ENCODE assay signal across 26 cellular contexts in genomic region chr3:157444789-157445188, GRCh38. TPM values are rescaled to one million over a fixed set of nuclear protein-coding genes. Genes with fewer than 3 reads are reported as not detected.
DNase-seq lines count a peak whose midpoint lies in the region; FAIRE-seq and TF ChIP-seq lines count a peak whose summit lies in the region.
"Had no signal": no experiment of that assay in that cellular context is flagged by ENCODE, and none has a peak within 500 bp of the region (broad histone marks: within the 10 kb centered on the region; RNA-seq: fewer than 3 reads in every experiment).

No MANE protein-coding gene starts in this region.

- H3K4me2 ChIP-seq in osteoblast (ENCODE audit: insufficient read depth, low read length), result no peak overlapping the region
- H3K4me2 ChIP-seq: PC-9 had no signal

- no peak overlapping the region for H2AFZ ChIP-seq in osteoblast (ENCODE audit: low read length)
- H2AFZ ChIP-seq: PC-9 had no signal

- H3K27me3 Mint-ChIP-seq in CD14-positive monocyte (ENCODE audit: low read depth in 3 of 3), result peaks cover 0 to 2% (median 0%) of the 10 kb centered on the region in 3 donors
- H3K27me3 Mint-ChIP-seq: CD4-positive, CD25-positive, alpha-beta regulatory T cell had no signal

- peaks cover 8% of the 10 kb centered on the region for H3K79me2 ChIP-seq in osteoblast (ENCODE audit: insufficient read depth, low read length)

- peak overlapping the region; percentile 16 for H3K27ac ChIP-seq in osteoblast (ENCODE audit: low read depth, low read length)
- H3K27ac ChIP-seq: PC-9, SJSA1 had no signal

- H3K27me3 ChIP-seq in adipocyte (replicated peaks; ENCODE audit: control insufficient read depth, insufficient read depth, low read length), result no peaks in the 10 kb centered on the region
- H3K27me3 ChIP-seq in osteoblast (ENCODE audit: insufficient read depth, low read length), result no peaks in the 10 kb centered on the region
- H3K27me3 ChIP-seq: SJSA1 had no signal

- H3K9ac ChIP-seq in adipocyte (ENCODE audit: low read length), result peak overlapping the region; percentile 96

- FAIRE-seq in RCC 7860 (lab: Jason Lieb, UNC), result no peak
- FAIRE-seq: D721Med, GM18507 had no signal

- peaks cover 10% of the 10 kb centered on the region for H4K20me1 ChIP-seq in osteoblast (ENCODE audit: insufficient read depth, low read length)

- intact Hi-C loops in CD14-positive monocyte (cut with micrococcal nuclease), result loop anchor here in 1 of 2 donors (5.0 kb wide), 1 partner anchor 282 kb away; the partner anchor contains the start of gene CCNL1

- DNase-seq in CD14-positive monocyte (ENCODE audit: low spot score) (no peak), adipocyte (ENCODE audit: low read depth) (no peak), fibroblast of gingiva (ENCODE audit: low read depth) (peak; percentile 69), osteoblast (ENCODE audit: insufficient read length, low spot score, missing footprints) (no peak), D341Med (ENCODE audit: low spot score) (no peak), pons (ENCODE audit: low spot score) (no peak), RCC 7860 (ENCODE audit: low spot score) (no peak)
- DNase-seq: 8988T; CD4-positive, CD25-positive, alpha-beta regulatory T cell; DMS53; H9; NCI-H1048; NCI-H1417; NCI-H1694; NCI-H2029 treated with DMSO at 0.1 percent for 48 hours; NCI-H446 treated with DMSO at 0.1 percent for 48 hours; NCI-H526; NCI-H82; NK-92 treated with Interleukin-12 subunit alpha and Interleukin-12 subunit beta, amount 100 ng/mL, for 24 hours; PC-9; Right ventricle myocardium superior; RPMI8226 had no signal

- H3K4me1 Mint-ChIP-seq in CD14-positive monocyte, result peaks cover 39% of the 10 kb centered on the region
- H3K4me1 Mint-ChIP-seq: CD4-positive, CD25-positive, alpha-beta regulatory T cell; H9; IgD-negative memory B cell had no signal

- H3K4me3 Mint-ChIP-seq in CD14-positive monocyte, result no peak overlapping the region
- H3K4me3 Mint-ChIP-seq: CD4-positive, CD25-positive, alpha-beta regulatory T cell; H9; IgD-negative memory B cell had no signal

- H3K36me3 Mint-ChIP-seq in CD14-positive monocyte, result peaks cover 13 to 19% of the 10 kb centered on the region in 2 donors
- H3K36me3 Mint-ChIP-seq: CD4-positive, CD25-positive, alpha-beta regulatory T cell; IgD-negative memory B cell had no signal

- H3K9me3 ChIP-seq in adipocyte (ENCODE audit: control insufficient read depth, low read length) (no peaks in the 10 kb centered on the region), osteoblast (ENCODE audit: low read depth, low read length) (no peaks in the 10 kb centered on the region)
- H3K9me3 ChIP-seq: SJSA1 had no signal

- H3K4me1 ChIP-seq in adipocyte (ENCODE audit: control insufficient read depth, insufficient read depth, low read length), result peaks cover 40% of the 10 kb centered on the region
- peaks cover 37% of the 10 kb centered on the region for H3K4me1 ChIP-seq in osteoblast (ENCODE audit: insufficient read depth, low read length)
- H3K4me1 ChIP-seq: SJSA1 had no signal

- H3K36me3 ChIP-seq in adipocyte (ENCODE audit: control insufficient read depth, insufficient read depth, low read length, severe bottlenecking) (peaks cover 26% of the 10 kb centered on the region), osteoblast (ENCODE audit: insufficient read depth, low read length) (peaks cover 31% of the 10 kb centered on the region)

- peaks cover 0 to 5% (median 4%) of the 10 kb centered on the region in 7 donors for H3K9me3 Mint-ChIP-seq in CD14-positive monocyte
- H3K9me3 Mint-ChIP-seq: CD4-positive, CD25-positive, alpha-beta regulatory T cell; H9 had no signal

- H3K27ac Mint-ChIP-seq in CD14-positive monocyte, result peak overlapping the region in 6 of 7 donors; percentile 75 to 93 (median 89)
- H3K27ac Mint-ChIP-seq: CD4-positive, CD25-positive, alpha-beta regulatory T cell; IgD-negative memory B cell had no signal

- no peak for TF ChIP-seq CTCF in CD14-positive monocyte (IDR thresholded peaks at IDR 0.05)
- no peak for TF ChIP-seq CTCF in osteoblast (IDR thresholded peaks at IDR 0.05; ENCODE audit: extremely low read depth, low read depth, low read length)

- H3K4me3 ChIP-seq in adipocyte (ENCODE audit: low read length) (no peak overlapping the region), osteoblast (ENCODE audit: insufficient read depth, low read length) (no peak overlapping the region)
- H3K4me3 ChIP-seq: PC-9, SJSA1 had no signal

RNA-seq across cellular contexts. Expression of gene PTX3, which starts 8.1 kb away (rescaled TPM):
- polyA plus RNA-seq in CD14-positive monocyte, result 10 to 100 TPM in 1 of 2 donors, 1 to 10 TPM in 1; 9.1 to 10.5 TPM
- 537 and 689 TPM in 2 replicates for total RNA-seq in osteoblast
- polyA plus RNA-seq: CD4-positive, CD25-positive, alpha-beta regulatory T cell; IgD-negative memory B cell had no signal

RNA-seq across cellular contexts. Expression of gene VEPH1, which starts 58.4 kb away (rescaled TPM):
- under 1 TPM in 1 of 2 donors, not detected in 1; 0.44 TPM for polyA plus RNA-seq in CD14-positive monocyte
- total RNA-seq in osteoblast, result 23.2 and 25.3 TPM in 2 replicates
- total RNA-seq: Right ventricle myocardium superior had no signal
- polyA plus RNA-seq: CD4-positive, CD25-positive, alpha-beta regulatory T cell; IgD-negative memory B cell had no signal
